Comparison of ENCODE assay signal across 1 cellular context in the genomic region with DNA sequence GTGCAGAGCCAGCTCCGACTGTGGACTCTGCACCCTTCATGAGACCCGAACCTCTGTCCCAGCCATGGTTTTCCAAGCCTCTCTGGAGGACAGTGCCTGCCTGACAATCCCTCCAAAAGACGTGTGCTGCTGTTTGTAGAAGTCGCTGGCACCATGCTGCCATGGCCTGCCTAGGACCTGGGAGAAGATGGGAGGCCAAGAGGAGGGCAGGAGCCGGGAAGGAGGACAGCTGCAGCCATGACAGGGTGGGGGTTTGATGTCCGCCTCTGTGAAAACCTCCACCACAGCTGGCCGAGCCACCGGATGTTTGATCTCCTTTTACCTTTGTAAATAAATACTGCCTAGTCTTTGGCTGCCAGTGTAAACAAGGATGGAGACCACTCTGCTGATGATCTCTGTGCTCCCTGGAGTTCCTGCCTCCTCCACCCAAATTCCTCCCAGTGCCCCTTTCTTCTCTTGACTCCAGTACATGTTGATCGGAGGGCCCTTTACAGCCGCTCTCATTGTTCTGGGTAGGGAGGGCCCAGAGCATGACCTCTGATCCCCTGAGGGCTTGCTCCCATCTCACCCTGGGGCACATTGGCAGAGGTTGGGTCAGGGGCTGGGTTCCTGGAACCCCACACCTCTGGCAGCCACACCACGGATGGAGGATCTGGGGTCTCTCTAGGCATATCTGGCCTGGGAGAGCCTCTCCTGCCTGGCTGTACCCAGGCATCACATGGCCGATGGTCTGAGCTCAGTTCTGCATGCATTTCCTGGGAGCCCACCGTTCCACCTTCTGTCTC.
TF ChIP-seq lines count a peak whose summit lies in the region.

No MANE protein-coding gene starts in this region.

TF ChIP-seq in HepG2, 621 proteins besides CTCF, POLR2A, EP300 and RAD21 (continued from another document and continues in another):
- TF ChIP-seq, protein P1, sequence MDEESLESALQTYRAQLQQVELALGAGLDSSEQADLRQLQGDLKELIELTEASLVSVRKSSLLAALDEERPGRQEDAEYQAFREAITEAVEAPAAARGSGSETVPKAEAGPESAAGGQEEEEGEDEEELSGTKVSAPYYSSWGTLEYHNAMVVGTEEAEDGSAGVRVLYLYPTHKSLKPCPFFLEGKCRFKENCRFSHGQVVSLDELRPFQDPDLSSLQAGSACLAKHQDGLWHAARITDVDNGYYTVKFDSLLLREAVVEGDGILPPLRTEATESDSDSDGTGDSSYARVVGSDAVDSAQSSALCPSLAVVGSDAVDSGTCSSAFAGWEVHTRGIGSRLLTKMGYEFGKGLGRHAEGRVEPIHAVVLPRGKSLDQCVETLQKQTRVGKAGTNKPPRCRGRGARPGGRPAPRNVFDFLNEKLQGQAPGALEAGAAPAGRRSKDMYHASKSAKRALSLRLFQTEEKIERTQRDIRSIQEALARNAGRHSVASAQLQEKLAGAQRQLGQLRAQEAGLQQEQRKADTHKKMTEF (CRISPR knock-in tag; IDR thresholded peaks at IDR 0.05) = peak; percentile 51; the same call in 1 of the 2 replicates
- TF ChIP-seq, protein P2, sequence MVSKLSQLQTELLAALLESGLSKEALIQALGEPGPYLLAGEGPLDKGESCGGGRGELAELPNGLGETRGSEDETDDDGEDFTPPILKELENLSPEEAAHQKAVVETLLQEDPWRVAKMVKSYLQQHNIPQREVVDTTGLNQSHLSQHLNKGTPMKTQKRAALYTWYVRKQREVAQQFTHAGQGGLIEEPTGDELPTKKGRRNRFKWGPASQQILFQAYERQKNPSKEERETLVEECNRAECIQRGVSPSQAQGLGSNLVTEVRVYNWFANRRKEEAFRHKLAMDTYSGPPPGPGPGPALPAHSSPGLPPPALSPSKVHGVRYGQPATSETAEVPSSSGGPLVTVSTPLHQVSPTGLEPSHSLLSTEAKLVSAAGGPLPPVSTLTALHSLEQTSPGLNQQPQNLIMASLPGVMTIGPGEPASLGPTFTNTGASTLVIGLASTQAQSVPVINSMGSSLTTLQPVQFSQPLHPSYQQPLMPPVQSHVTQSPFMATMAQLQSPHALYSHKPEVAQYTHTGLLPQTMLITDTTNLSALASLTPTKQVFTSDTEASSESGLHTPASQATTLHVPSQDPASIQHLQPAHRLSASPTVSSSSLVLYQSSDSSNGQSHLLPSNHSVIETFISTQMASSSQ (IDR thresholded peaks at IDR 0.05; ENCODE audit: low read depth) = no peak
- TF ChIP-seq, protein P2 (CRISPR knock-in tag; IDR thresholded peaks at IDR 0.05; ENCODE audit: borderline replicate concordance) = peak; percentile 32; the same call in 1 of the 2 replicates
- TF ChIP-seq ZNF143 (CRISPR knock-in tag; IDR thresholded peaks at IDR 0.05) (0 out of 2 replicates have a peak, but pooled peaks have one; percentile 34), ZNF780A (CRISPR knock-in tag; IDR thresholded peaks at IDR 0.05) (no peak), NFKB2 (CRISPR knock-in tag; IDR thresholded peaks at IDR 0.05; ENCODE audit: borderline replicate concordance) (peak; percentile 51; the same call in 1 of the 2 replicates), ZMAT3 (CRISPR knock-in tag; conservative IDR thresholded peaks at IDR 0.05) (0 out of 2 replicates have a peak, but pooled peaks have one; percentile 53), ZNF329 (CRISPR knock-in tag; IDR thresholded peaks at IDR 0.05; ENCODE audit: low read depth) (no peak), ZNF619 (CRISPR knock-in tag; IDR thresholded peaks at IDR 0.05) (0 out of 2 replicates have a peak, but pooled peaks have one; percentile 79), SRSF4 (IDR thresholded peaks at IDR 0.05; ENCODE audit: low read depth, low read length, poor library complexity, severe bottlenecking) (no peak), NR2F6 (IDR thresholded peaks at IDR 0.05) (peak; percentile 42; the same call in 1 of the 2 replicates), NR2F6 (CRISPR knock-in tag; IDR thresholded peaks at IDR 0.05) (peak; percentile 34; the same call in 1 of the 2 replicates), ZNF282 (IDR thresholded peaks at IDR 0.05; ENCODE audit: partially characterized antibody) (no peak), SP2 (CRISPR knock-in tag; IDR thresholded peaks at IDR 0.05) (no peak), ARHGAP35 (CRISPR knock-in tag; IDR thresholded peaks at IDR 0.05; ENCODE audit: borderline replicate concordance) (no peak), RFX1 (IDR thresholded peaks at IDR 0.05) (no peak), FOXO1 (CRISPR knock-in tag; IDR thresholded peaks at IDR 0.05) (peak; percentile 79), IKZF1 (IDR thresholded peaks at IDR 0.05) (no peak), ZNF746 (CRISPR knock-in tag; IDR thresholded peaks at IDR 0.05) (peak; percentile 54; the same call in 1 of the 2 replicates), TP53 (CRISPR knock-in tag; conservative IDR thresholded peaks at IDR 0.05) (peak; percentile 37; the same call in 1 of the 2 replicates), ZNF121 (CRISPR knock-in tag; IDR thresholded peaks at IDR 0.05) (peak; percentile 97), ZNF709 (CRISPR knock-in tag; IDR thresholded peaks at IDR 0.05) (no peak), ZNF224 (CRISPR knock-in tag; IDR thresholded peaks at IDR 0.05) (0 out of 2 replicates have a peak, but pooled peaks have one; percentile 25), PHF21A (CRISPR knock-in tag; IDR thresholded peaks at IDR 0.05) (peak; percentile 63), YEATS2 (CRISPR knock-in tag; IDR thresholded peaks at IDR 0.05; ENCODE audit: borderline replicate concordance) (peak; percentile 14; the same call in 1 of the 2 replicates), ZNF777 (CRISPR knock-in tag; IDR thresholded peaks at IDR 0.05) (no peak), GLI4 (CRISPR knock-in tag; IDR thresholded peaks at IDR 0.05; ENCODE audit: borderline replicate concordance) (no peak), HOXA5 (CRISPR knock-in tag; IDR thresholded peaks at IDR 0.05) (peak; percentile 68), SAP130 (CRISPR knock-in tag; IDR thresholded peaks at IDR 0.05; ENCODE audit: low read depth) (peak; percentile 54; the same call in 1 of the 2 replicates), ZNF891 (CRISPR knock-in tag; IDR thresholded peaks at IDR 0.05) (0 out of 2 replicates have a peak, but pooled peaks have one; percentile 18), ZNF543 (CRISPR knock-in tag; IDR thresholded peaks at IDR 0.05) (0 out of 2 replicates have a peak, but pooled peaks have one; percentile 40), MEIS2 (CRISPR knock-in tag; IDR thresholded peaks at IDR 0.05) (peak; percentile 58; the same call in 1 of the 2 replicates), MIXL1 (CRISPR knock-in tag; IDR thresholded peaks at IDR 0.05) (no peak), NR3C1 (CRISPR knock-in tag; IDR thresholded peaks at IDR 0.05) (no peak), FOXA3 (CRISPR knock-in tag; IDR thresholded peaks at IDR 0.05) (peak; percentile 98)
- TF ChIP-seq, protein P3, sequence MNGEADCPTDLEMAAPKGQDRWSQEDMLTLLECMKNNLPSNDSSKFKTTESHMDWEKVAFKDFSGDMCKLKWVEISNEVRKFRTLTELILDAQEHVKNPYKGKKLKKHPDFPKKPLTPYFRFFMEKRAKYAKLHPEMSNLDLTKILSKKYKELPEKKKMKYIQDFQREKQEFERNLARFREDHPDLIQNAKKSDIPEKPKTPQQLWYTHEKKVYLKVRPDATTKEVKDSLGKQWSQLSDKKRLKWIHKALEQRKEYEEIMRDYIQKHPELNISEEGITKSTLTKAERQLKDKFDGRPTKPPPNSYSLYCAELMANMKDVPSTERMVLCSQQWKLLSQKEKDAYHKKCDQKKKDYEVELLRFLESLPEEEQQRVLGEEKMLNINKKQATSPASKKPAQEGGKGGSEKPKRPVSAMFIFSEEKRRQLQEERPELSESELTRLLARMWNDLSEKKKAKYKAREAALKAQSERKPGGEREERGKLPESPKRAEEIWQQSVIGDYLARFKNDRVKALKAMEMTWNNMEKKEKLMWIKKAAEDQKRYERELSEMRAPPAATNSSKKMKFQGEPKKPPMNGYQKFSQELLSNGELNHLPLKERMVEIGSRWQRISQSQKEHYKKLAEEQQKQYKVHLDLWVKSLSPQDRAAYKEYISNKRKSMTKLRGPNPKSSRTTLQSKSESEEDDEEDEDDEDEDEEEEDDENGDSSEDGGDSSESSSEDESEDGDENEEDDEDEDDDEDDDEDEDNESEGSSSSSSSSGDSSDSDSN (CRISPR knock-in tag; IDR thresholded peaks at IDR 0.05) = peak; percentile 52; the same call in 1 of the 2 replicates
- TF ChIP-seq, protein P4, sequence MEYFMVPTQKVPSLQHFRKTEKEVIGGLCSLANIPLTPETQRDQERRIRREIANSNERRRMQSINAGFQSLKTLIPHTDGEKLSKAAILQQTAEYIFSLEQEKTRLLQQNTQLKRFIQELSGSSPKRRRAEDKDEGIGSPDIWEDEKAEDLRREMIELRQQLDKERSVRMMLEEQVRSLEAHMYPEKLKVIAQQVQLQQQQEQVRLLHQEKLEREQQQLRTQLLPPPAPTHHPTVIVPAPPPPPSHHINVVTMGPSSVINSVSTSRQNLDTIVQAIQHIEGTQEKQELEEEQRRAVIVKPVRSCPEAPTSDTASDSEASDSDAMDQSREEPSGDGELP (IDR thresholded peaks at IDR 0.05; ENCODE audit: borderline replicate concordance, low read depth) = peak; percentile 96
- TF ChIP-seq, protein P5, sequence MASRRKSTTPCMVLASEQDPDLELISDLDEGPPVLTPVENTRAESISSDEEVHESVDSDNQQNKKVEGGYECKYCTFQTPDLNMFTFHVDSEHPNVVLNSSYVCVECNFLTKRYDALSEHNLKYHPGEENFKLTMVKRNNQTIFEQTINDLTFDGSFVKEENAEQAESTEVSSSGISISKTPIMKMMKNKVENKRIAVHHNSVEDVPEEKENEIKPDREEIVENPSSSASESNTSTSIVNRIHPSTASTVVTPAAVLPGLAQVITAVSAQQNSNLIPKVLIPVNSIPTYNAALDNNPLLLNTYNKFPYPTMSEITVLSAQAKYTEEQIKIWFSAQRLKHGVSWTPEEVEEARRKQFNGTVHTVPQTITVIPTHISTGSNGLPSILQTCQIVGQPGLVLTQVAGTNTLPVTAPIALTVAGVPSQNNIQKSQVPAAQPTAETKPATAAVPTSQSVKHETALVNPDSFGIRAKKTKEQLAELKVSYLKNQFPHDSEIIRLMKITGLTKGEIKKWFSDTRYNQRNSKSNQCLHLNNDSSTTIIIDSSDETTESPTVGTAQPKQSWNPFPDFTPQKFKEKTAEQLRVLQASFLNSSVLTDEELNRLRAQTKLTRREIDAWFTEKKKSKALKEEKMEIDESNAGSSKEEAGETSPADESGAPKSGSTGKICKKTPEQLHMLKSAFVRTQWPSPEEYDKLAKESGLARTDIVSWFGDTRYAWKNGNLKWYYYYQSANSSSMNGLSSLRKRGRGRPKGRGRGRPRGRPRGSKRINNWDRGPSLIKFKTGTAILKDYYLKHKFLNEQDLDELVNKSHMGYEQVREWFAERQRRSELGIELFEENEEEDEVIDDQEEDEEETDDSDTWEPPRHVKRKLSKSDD (CRISPR knock-in tag; IDR thresholded peaks at IDR 0.05; ENCODE audit: low read depth) = no peak
- TF ChIP-seq, protein P6, sequence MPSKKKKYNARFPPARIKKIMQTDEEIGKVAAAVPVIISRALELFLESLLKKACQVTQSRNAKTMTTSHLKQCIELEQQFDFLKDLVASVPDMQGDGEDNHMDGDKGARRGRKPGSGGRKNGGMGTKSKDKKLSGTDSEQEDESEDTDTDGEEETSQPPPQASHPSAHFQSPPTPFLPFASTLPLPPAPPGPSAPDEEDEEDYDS (CRISPR knock-in tag; IDR thresholded peaks at IDR 0.05) = peak; percentile 47; the same call in 1 of the 2 replicates
- TF ChIP-seq, protein P7, sequence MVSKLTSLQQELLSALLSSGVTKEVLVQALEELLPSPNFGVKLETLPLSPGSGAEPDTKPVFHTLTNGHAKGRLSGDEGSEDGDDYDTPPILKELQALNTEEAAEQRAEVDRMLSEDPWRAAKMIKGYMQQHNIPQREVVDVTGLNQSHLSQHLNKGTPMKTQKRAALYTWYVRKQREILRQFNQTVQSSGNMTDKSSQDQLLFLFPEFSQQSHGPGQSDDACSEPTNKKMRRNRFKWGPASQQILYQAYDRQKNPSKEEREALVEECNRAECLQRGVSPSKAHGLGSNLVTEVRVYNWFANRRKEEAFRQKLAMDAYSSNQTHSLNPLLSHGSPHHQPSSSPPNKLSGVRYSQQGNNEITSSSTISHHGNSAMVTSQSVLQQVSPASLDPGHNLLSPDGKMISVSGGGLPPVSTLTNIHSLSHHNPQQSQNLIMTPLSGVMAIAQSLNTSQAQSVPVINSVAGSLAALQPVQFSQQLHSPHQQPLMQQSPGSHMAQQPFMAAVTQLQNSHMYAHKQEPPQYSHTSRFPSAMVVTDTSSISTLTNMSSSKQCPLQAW (CRISPR knock-in tag; IDR thresholded peaks at IDR 0.05) = peak; percentile 49; the same call in 1 of the 2 replicates
- TF ChIP-seq, protein P8, sequence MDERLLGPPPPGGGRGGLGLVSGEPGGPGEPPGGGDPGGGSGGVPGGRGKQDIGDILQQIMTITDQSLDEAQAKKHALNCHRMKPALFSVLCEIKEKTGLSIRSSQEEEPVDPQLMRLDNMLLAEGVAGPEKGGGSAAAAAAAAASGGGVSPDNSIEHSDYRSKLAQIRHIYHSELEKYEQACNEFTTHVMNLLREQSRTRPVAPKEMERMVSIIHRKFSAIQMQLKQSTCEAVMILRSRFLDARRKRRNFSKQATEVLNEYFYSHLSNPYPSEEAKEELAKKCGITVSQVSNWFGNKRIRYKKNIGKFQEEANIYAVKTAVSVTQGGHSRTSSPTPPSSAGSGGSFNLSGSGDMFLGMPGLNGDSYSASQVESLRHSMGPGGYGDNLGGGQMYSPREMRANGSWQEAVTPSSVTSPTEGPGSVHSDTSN (CRISPR knock-in tag; IDR thresholded peaks at IDR 0.05) = no peak
- TF ChIP-seq, protein P9, sequence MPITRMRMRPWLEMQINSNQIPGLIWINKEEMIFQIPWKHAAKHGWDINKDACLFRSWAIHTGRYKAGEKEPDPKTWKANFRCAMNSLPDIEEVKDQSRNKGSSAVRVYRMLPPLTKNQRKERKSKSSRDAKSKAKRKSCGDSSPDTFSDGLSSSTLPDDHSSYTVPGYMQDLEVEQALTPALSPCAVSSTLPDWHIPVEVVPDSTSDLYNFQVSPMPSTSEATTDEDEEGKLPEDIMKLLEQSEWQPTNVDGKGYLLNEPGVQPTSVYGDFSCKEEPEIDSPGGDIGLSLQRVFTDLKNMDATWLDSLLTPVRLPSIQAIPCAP (CRISPR knock-in tag; IDR thresholded peaks at IDR 0.05; ENCODE audit: low read depth) = no peak
